ENCODE assay signal across 1 cellular context in the genomic region with DNA sequence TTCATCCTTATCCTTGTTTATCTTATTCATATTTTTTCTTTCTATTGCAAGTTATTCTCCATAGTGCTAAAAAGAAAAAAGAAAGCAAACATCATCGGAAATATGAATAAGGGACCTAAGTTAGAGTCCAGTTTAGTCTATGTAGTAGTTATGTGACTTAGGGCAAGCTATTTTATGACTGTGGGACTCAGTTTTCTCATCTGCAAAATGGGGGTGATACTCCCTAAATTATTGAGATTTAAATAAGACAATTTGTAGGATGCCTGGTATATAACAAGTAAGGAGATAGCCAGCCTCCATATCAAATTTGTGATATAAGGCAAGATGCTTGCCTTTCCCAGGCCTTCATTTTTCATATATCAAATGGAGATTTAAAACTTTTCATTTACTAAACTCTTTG.
TF ChIP-seq lines count a peak whose summit lies in the region.

No MANE protein-coding gene starts in this region.

TF ChIP-seq in H1, 55 proteins besides CTCF, POLR2A, EP300 and RAD21 (continued from another document):
- TF ChIP-seq E2F6 (IDR thresholded peaks at IDR 0.05) (no peak), SP2 (IDR thresholded peaks at IDR 0.05; ENCODE audit: low read length) (no peak)
